Comparison of ENCODE assay signal across 8 cellular contexts in the genomic region with DNA sequence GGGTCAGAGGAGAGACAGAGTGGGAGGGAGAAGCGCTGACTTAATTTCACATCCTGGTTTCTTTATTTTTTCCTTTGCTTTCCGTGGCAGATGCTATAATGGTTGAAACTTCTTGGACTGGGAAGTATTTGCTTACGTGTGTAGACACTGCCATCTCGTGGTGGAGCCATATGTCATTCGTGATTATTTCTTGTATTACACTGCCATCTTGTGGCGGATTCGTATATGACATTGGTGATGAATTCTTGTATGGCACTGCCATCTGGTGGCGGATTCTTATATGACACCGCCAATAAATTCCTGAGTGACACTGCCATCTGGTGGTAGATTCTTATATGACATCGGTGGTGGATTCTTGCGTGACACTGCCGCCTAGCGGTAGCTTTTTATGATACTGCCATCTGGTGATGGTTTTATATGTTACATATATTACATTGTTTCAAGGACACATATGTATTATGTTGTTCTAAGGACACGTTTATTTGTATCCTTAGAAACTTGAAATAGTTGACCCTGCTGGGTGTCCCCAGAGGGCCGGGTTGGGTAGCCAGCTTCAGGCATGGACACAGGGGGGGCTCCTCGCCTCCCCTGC. TPM values are rescaled to one million over a fixed set of nuclear protein-coding genes. Genes with fewer than 3 reads are reported as not detected.
DNase-seq lines count a peak whose midpoint lies in the region; ATAC-seq, FAIRE-seq and TF ChIP-seq lines count a peak whose summit lies in the region.

No MANE protein-coding gene starts in this region.

- H3K4me3 Mint-ChIP-seq in activated B cell treated with CpG ODN at 0.5 μM for 24 hours: peak overlapping the region; percentile 42

- H3K27ac Mint-ChIP-seq in activated B cell treated with CpG ODN at 0.5 μM for 24 hours: peak overlapping the region; percentile 89

- ATAC-seq in HG02970 (IDR thresholded peaks at IDR 0.05; ENCODE audit: low FRiP score, unreplicated experiment): peak; percentile 70
- peak; percentile 33 for ATAC-seq in activated B cell treated with CpG ODN at 0.5 μM for 24 hours (ENCODE audit: low read depth)
- no peak for ATAC-seq in HG03571 (IDR thresholded peaks at IDR 0.05; ENCODE audit: unreplicated experiment)

- intact Hi-C loops in activated B cell treated with CpG ODN at 0.5 μM for 24 hours (cut with micrococcal nuclease): loop anchor here (1.0 to 5.0 kb wide), 10 partner anchors 8 to 1377 kb away; no protein-coding TSS in a partner anchor

- H3K27me3 ChIP-seq in bronchial epithelial cell (ENCODE audit: control insufficient read depth, insufficient read depth, low read length): no peaks in the 10 kb centered on the region

- H3K4me1 Mint-ChIP-seq in activated B cell treated with CpG ODN at 0.5 μM for 24 hours: peaks cover 74% of the 10 kb centered on the region

- H3K9me3 Mint-ChIP-seq in activated B cell treated with CpG ODN at 0.5 μM for 24 hours: no peaks in the 10 kb centered on the region

- TF ChIP-seq CTCF in activated B cell treated with CpG ODN at 0.5 μM for 24 hours (IDR thresholded peaks at IDR 0.05): peak; percentile 89
- TF ChIP-seq CTCF in bronchial epithelial cell (IDR thresholded peaks at IDR 0.05; ENCODE audit: insufficient read depth, low read length, severe bottlenecking): peak; percentile 74

- H3K27me3 Mint-ChIP-seq in activated B cell treated with CpG ODN at 0.5 μM for 24 hours: no peaks in the 10 kb centered on the region

- CTCF ChIA-PET in activated B cell treated with CpG ODN at 0.5 μM for 24 hours (lab: Charles Lee): interaction anchor here (0.8 to 5.5 kb wide), 29 partner anchors 9 to 247 kb away, joined by 3 to 73 read pairs (median 6); partner anchors contain the start of gene CLCN4

- peaks cover 28% of the 10 kb centered on the region for H3K36me3 Mint-ChIP-seq in activated B cell treated with CpG ODN at 0.5 μM for 24 hours (ENCODE audit: low read depth)

- H3K4me3 ChIP-seq in bronchial epithelial cell (ENCODE audit: low read depth, low read length): no peak overlapping the region

- peak; percentile 100 for FAIRE-seq in GM12892 (lab: Jason Lieb, UNC)
- FAIRE-seq in bronchial epithelial cell (lab: Jason Lieb, UNC): no peak

- DNase-seq in GM12892 (ENCODE audit: insufficient read length): no peak
- DNase-seq in NCI-H2171 (lab: John Stamatoyannopoulos, UW): peak; percentile 50
- peak; percentile 33 for DNase-seq in activated B cell treated with CpG ODN at 0.5 μM for 24 hours
- DNase-seq in bronchial epithelial cell (ENCODE audit: low read depth): peak; percentile 65
- DNase-seq in islet precursor cell: peak; percentile 68
- peak; percentile 60 for DNase-seq in stimulated activated CD4-positive, alpha-beta T cell treated with anti-CD3 and anti-CD28 coated beads, Interleukin-1b, Interleukin-23, amount 100 ng/mL, for 48 hours

- POLR2A ChIA-PET in activated B cell treated with CpG ODN at 0.5 μM for 24 hours (lab: Charles Lee): interaction anchor here (0.6 to 15.0 kb wide), 14 partner anchors 8 to 1087 kb away, joined by 3 to 229 read pairs (median 14); partner anchors contain the start of gene CLCN4

- TF ChIP-seq POLR2A in GM12892 (IDR thresholded peaks at IDR 0.05; ENCODE audit: low read depth, low read length): no peak

- H3K36me3 ChIP-seq in bronchial epithelial cell (ENCODE audit: control insufficient read depth, insufficient read depth, low read length): peaks cover 3% of the 10 kb centered on the region

RNA-seq across cellular contexts. Expression of gene CLCN4, which starts 37.3 kb away (rescaled TPM):
- 0.74 TPM for polyA plus RNA-seq in GM12892 (2012; ENCODE audit: missing spikeins)
- 3.4 and 4.7 TPM in 2 replicates for total RNA-seq in activated B cell treated with CpG ODN at 0.5 μM for 24 hours
- 1.3 and 2.4 TPM in 2 replicates for total RNA-seq in bronchial epithelial cell
